ENCODE assay signal across 8 cellular contexts in the genomic region with DNA sequence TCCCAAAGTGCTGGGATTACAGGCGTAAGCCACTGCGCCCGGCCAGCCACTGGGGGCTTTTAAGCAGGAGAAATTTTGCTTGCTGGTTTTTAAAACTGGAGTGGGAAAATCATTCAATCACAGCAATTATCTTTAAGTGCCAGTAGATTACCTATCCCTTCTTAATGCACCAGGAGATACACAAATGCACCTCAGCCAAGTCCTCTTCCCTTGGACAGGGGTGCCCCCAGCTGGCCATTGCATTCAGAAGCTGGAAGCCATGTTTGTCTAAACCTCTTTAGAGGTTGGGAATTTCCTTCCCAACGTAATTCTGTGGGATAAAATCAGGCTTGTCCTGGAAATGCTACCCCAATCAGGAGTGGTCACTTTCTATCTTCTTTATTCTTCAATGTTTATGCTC. TPM values are rescaled to one million over a fixed set of nuclear protein-coding genes. Genes with fewer than 3 reads are reported as not detected.
DNase-seq lines count a peak whose midpoint lies in the region; ATAC-seq and TF ChIP-seq lines count a peak whose summit lies in the region.

No MANE protein-coding gene starts in this region.

- H3K4me3 ChIP-seq in fibroblast of villous mesenchyme (ENCODE audit: low read depth, low read length): no peak overlapping the region

- peak; percentile 45 for TF ChIP-seq CTCF in fibroblast of villous mesenchyme (IDR thresholded peaks at IDR 0.05; ENCODE audit: insufficient read depth, low read depth, low read length)

- peak; percentile 69 for ATAC-seq in SK-N-SH treated with all-trans-retinoic acid at 6 μM for 48 hours
- ATAC-seq in HG02981 (IDR thresholded peaks at IDR 0.05; ENCODE audit: unreplicated experiment): no peak
- ATAC-seq in GM18502 (IDR thresholded peaks at IDR 0.05; ENCODE audit: poor library complexity, unreplicated experiment): no peak

- DNase-seq in NCI-H446 (lab: John Stamatoyannopoulos, UW) (peak; percentile 4 to 53), NCI-H446 treated with DMSO at 0.1 percent for 48 hours (lab: John Stamatoyannopoulos, UW) (no peak), HT-29 (ENCODE audit: low spot score) (peak; percentile 84), fibroblast of villous mesenchyme (ENCODE audit: low read depth) (peak; percentile 38)
- DNase-seq in stimulated activated naive CD4-positive, alpha-beta T cell treated with Interleukin-2 at 50 U/mL for 16 hours (lab: John Stamatoyannopoulos, UW): peak; percentile 11

TF ChIP-seq in SK-N-SH treated with all-trans-retinoic acid at 6 μM for 48 hours, 23 proteins besides CTCF, POLR2A, EP300 and RAD21:
- TF ChIP-seq ZNF70 (CRISPR knock-in tag; IDR thresholded peaks at IDR 0.05) (no peak), CSDC2 (CRISPR knock-in tag; IDR thresholded peaks at IDR 0.05) (no peak), SNAI2 (CRISPR knock-in tag; IDR thresholded peaks at IDR 0.05) (no peak), TSHZ2 (CRISPR knock-in tag; IDR thresholded peaks at IDR 0.05) (no peak)

RNA-seq across cellular contexts. Expression of gene MIX23, which starts 26.6 kb away (rescaled TPM):
- 37.8 and 38.3 TPM in 2 replicates for total RNA-seq in HT-29 (2014; rRNA removed; shearing (Covaris generic))
- total RNA-seq in fibroblast of villous mesenchyme: 29.0 and 36.3 TPM in 2 replicates

RNA-seq across cellular contexts. Expression of gene FAM162A, which starts 27.6 kb away (rescaled TPM):
- 40.5 and 43.3 TPM in 2 replicates for total RNA-seq in HT-29 (2014; rRNA removed; shearing (Covaris generic))
- 4.2 and 7.3 TPM in 2 replicates for total RNA-seq in fibroblast of villous mesenchyme

RNA-seq across cellular contexts. Expression of gene CSTA, which starts 31.4 kb away (rescaled TPM):
- not detected in 2 replicates for total RNA-seq in HT-29 (2014; rRNA removed; shearing (Covaris generic))
- total RNA-seq in fibroblast of villous mesenchyme: 0.32 TPM in 1 of 2 replicates, not detected in the other

RNA-seq across cellular contexts. Expression of gene WDR5B, which starts 59.5 kb away (rescaled TPM):
- total RNA-seq in HT-29 (2014; rRNA removed; shearing (Covaris generic)): 2.6 and 3.9 TPM in 2 replicates
- total RNA-seq in fibroblast of villous mesenchyme: 5.2 and 6.9 TPM in 2 replicates
